In genomic region chr7:129417073-129417472, GRCh38 we compare ENCODE assay signal across 17 cellular contexts. TPM values are rescaled to one million over a fixed set of nuclear protein-coding genes. Genes with fewer than 3 reads are reported as not detected.
DNase-seq lines count a peak whose midpoint lies in the region; ATAC-seq lines count a peak whose summit lies in the region.
"Had no signal": no experiment of that assay in that cellular context is flagged by ENCODE, and none has a peak within 500 bp of the region (broad histone marks: within the 10 kb centered on the region; RNA-seq: fewer than 3 reads in every experiment).

No MANE protein-coding gene starts in this region.

- no peaks in the 10 kb centered on the region for H3K36me3 Mint-ChIP-seq in natural killer cell treated with Interleukin-12 subunit alpha and Interleukin-12 subunit beta and Interleukin-15 and Interleukin-18, amount 100 ng/mL, for 72 hours

- no peaks in the 10 kb centered on the region for H3K4me1 Mint-ChIP-seq in natural killer cell treated with Interleukin-12 subunit alpha and Interleukin-12 subunit beta and Interleukin-15 and Interleukin-18, amount 100 ng/mL, for 72 hours (ENCODE audit: low read depth in 2 of 2)
- H3K4me1 Mint-ChIP-seq: B cell; CD4-positive, alpha-beta memory T cell had no signal

- no peak overlapping the region for H3K27ac Mint-ChIP-seq in natural killer cell treated with Interleukin-12 subunit alpha and Interleukin-12 subunit beta and Interleukin-15 and Interleukin-18, amount 100 ng/mL, for 72 hours
- H3K27ac Mint-ChIP-seq: B cell; CD4-positive, alpha-beta memory T cell had no signal

- in situ Hi-C loops in SK-MEL-5 (cut with HindIII; ENCODE audit: low pct_unique_long_range_greater_than_20kb, low sequenced_read_pairs) (no loop called here), KBM-7 (cut with MboI; ENCODE audit: low pct_unique_long_range_greater_than_20kb, low sequenced_read_pairs) (no loop called here)

- H3K4me3 Mint-ChIP-seq in natural killer cell treated with Interleukin-12 subunit alpha and Interleukin-12 subunit beta and Interleukin-15 and Interleukin-18, amount 100 ng/mL, for 72 hours: no peak overlapping the region
- H3K4me3 Mint-ChIP-seq: B cell; CD4-positive, alpha-beta memory T cell had no signal

- no peak for ATAC-seq in natural killer cell treated with Interleukin-12 subunit alpha and Interleukin-12 subunit beta and Interleukin-15 and Interleukin-18, amount 100 ng/mL, for 72 hours
- ATAC-seq: HCT116, HepG2 had no signal

- H3K27me3 Mint-ChIP-seq in natural killer cell treated with Interleukin-12 subunit alpha and Interleukin-12 subunit beta and Interleukin-15 and Interleukin-18, amount 100 ng/mL, for 72 hours: no peaks in the 10 kb centered on the region
- H3K27me3 Mint-ChIP-seq: B cell; CD4-positive, alpha-beta memory T cell had no signal

- H3K9me3 Mint-ChIP-seq in natural killer cell treated with Interleukin-12 subunit alpha and Interleukin-12 subunit beta and Interleukin-15 and Interleukin-18, amount 100 ng/mL, for 72 hours: no peaks in the 10 kb centered on the region

- peak; percentile 88 for DNase-seq in COLO829 (ENCODE audit: low spot score)
- DNase-seq in ELF-1 (ENCODE audit: low read depth, low spot score): peak; percentile 53
- peak; percentile 99 for DNase-seq in SK-MEL-5 (ENCODE audit: low read depth, low spot score)
- peak; percentile 99 for DNase-seq in foreskin melanocyte
- no peak for DNase-seq in KBM-7
- DNase-seq in HuH-7.5 (ENCODE audit: low spot score): no peak
- no peak for DNase-seq in stimulated activated CD4-positive, alpha-beta T cell treated with anti-CD3 and anti-CD28 coated beads, Interleukin-2, amount 100 ng/mL, for 48 hours
- no peak for DNase-seq in natural killer cell treated with Interleukin-12 subunit alpha and Interleukin-12 subunit beta and Interleukin-15 and Interleukin-18, amount 100 ng/mL, for 72 hours (ENCODE audit: low spot score)
- DNase-seq: CD4-positive, alpha-beta memory T cell; COR-L47; DMS153; DMS79 treated with DMSO at 0.1 percent for 48 hours; GF-D8; GM23248 had no signal

RNA-seq across cellular contexts. Expression of gene STRIP2, which starts 17.2 kb away (rescaled TPM):
- total RNA-seq in SK-MEL-5 (2014; rRNA removed; shearing (Covaris generic)): 12.1 and 12.2 TPM in 2 replicates
- 11.7 and 16.1 TPM in 2 replicates for polyA plus RNA-seq in SK-MEL-5 (2015; cell fraction: cytosol; rRNA removed)
- 85.9 and 111 TPM in 2 replicates for polyA plus RNA-seq in SK-MEL-5 (2015; cell fraction: nucleus; rRNA removed)
- total RNA-seq in natural killer cell treated with Interleukin-12 subunit alpha and Interleukin-12 subunit beta and Interleukin-15 and Interleukin-18, amount 100 ng/mL, for 72 hours: 10 to 100 TPM; 11.3 to 48.1 TPM
- polyA plus RNA-seq: CD4-positive, alpha-beta memory T cell had no signal

Comparison
In these comparisons a context has a peak if more than half of its experiments do, and no peak if none do; other contexts are left out.
1. DNase-seq: peak in COLO829 (single experiment), ELF-1 (single experiment), SK-MEL-5 (single experiment) and foreskin melanocyte (single experiment); none in KBM-7 (single experiment), HuH-7.5 (single experiment), stimulated activated CD4-positive, alpha-beta T cell treated with anti-CD3 and anti-CD28 coated beads, Interleukin-2, amount 100 ng/mL, for 48 hours (0 of 2) and natural killer cell treated with Interleukin-12 subunit alpha and Interleukin-12 subunit beta and Interleukin-15 and Interleukin-18, amount 100 ng/mL, for 72 hours (single experiment).